ENCODE assay signal across 10 cellular contexts in genomic region chr17:82240506-82241182, GRCh38. TPM values are rescaled to one million over a fixed set of nuclear protein-coding genes. Genes with fewer than 3 reads are reported as not detected.
DNase-seq lines count a peak whose midpoint lies in the region; ATAC-seq and TF ChIP-seq lines count a peak whose summit lies in the region.
"Had no signal": no experiment of that assay in that cellular context is flagged by ENCODE, and none has a peak within 500 bp of the region (broad histone marks: within the 10 kb centered on the region; RNA-seq: fewer than 3 reads in every experiment).

No MANE protein-coding gene starts in this region.

- peak overlapping the region; percentile 16 to 84 (median 75) for H3K27ac ChIP-seq in heart right ventricle
- peak overlapping the region; percentile 63 for H3K27ac ChIP-seq in caudate nucleus (ENCODE audit: low read depth, low read length)

- no peak for TF ChIP-seq CTCF in heart right ventricle (IDR thresholded peaks at IDR 0.05)

- H3K27me3 Mint-ChIP-seq in natural killer cell treated with Interleukin-12 subunit alpha and Interleukin-12 subunit beta and Interleukin-15 and Interleukin-18, amount 100 ng/mL, for 72 hours: no peaks in the 10 kb centered on the region

- peak overlapping the region; percentile 63 to 75 for H3K27ac Mint-ChIP-seq in natural killer cell treated with Interleukin-12 subunit alpha and Interleukin-12 subunit beta and Interleukin-15 and Interleukin-18, amount 100 ng/mL, for 72 hours

- ATAC-seq in heart right ventricle: no peak
- ATAC-seq in Right ventricle myocardium superior (ENCODE audit: poor library complexity): no peak
- no peak for ATAC-seq in natural killer cell treated with Interleukin-12 subunit alpha and Interleukin-12 subunit beta and Interleukin-15 and Interleukin-18, amount 100 ng/mL, for 72 hours
- ATAC-seq in GM21515 (IDR thresholded peaks at IDR 0.05; ENCODE audit: unreplicated experiment): no peak

- no peaks in the 10 kb centered on the region for H3K27me3 ChIP-seq in heart right ventricle

- peaks cover 0 to 83% (median 21%) of the 10 kb centered on the region in 9 donors for H3K36me3 ChIP-seq in heart right ventricle

- H3K36me3 Mint-ChIP-seq in natural killer cell treated with Interleukin-12 subunit alpha and Interleukin-12 subunit beta and Interleukin-15 and Interleukin-18, amount 100 ng/mL, for 72 hours: peaks cover 17% of the 10 kb centered on the region

- peaks cover 56 to 92% (median 76%) of the 10 kb centered on the region in 9 donors for H3K4me1 ChIP-seq in heart right ventricle

- H3K9me3 Mint-ChIP-seq in natural killer cell treated with Interleukin-12 subunit alpha and Interleukin-12 subunit beta and Interleukin-15 and Interleukin-18, amount 100 ng/mL, for 72 hours: no peaks in the 10 kb centered on the region

- H3K4me3 Mint-ChIP-seq in natural killer cell treated with Interleukin-12 subunit alpha and Interleukin-12 subunit beta and Interleukin-15 and Interleukin-18, amount 100 ng/mL, for 72 hours: peak overlapping the region; percentile 36

- intact Hi-C loops in heart right ventricle (cut with DNase I) (loop anchor here in 4 of 10 donors (5.0 to 10.0 kb wide), 3 partner anchors 54 to 84 kb away; no protein-coding TSS in a partner anchor), Right ventricle myocardium superior (cut with DNase I) (no loop called here)

- H3K4me3 ChIP-seq in heart right ventricle: no peak overlapping the region

- peaks cover 22 to 52% of the 10 kb centered on the region in 2 donors for H3K4me1 Mint-ChIP-seq in natural killer cell treated with Interleukin-12 subunit alpha and Interleukin-12 subunit beta and Interleukin-15 and Interleukin-18, amount 100 ng/mL, for 72 hours (ENCODE audit: low read depth in 2 of 2)

- DNase-seq in heart right ventricle (no peak), Right ventricle myocardium superior (no peak), caudate nucleus (lab: John Stamatoyannopoulos, UW) (no peak), DMS53 (lab: John Stamatoyannopoulos, UW) (no peak), NCI-H510A (lab: John Stamatoyannopoulos, UW) (no peak), hippocampal formation (lab: John Stamatoyannopoulos, UW) (no peak)
- no peak for DNase-seq in natural killer cell treated with Interleukin-12 subunit alpha and Interleukin-12 subunit beta and Interleukin-15 and Interleukin-18, amount 100 ng/mL, for 72 hours (ENCODE audit: low spot score)
- DNase-seq: activated gamma-delta T cell; stimulated activated CD4-positive, alpha-beta T cell treated with anti-CD3 and anti-CD28 coated beads, Interleukin-1b, Interleukin-23, amount 100 ng/mL, for 48 hours had no signal

- no peaks in the 10 kb centered on the region for H3K9me3 ChIP-seq in heart right ventricle

- WGBS in heart right ventricle, 2 donors: 63 to 70% methylated on average over 20 of the region's 20 CpGs

RNA-seq across cellular contexts. Expression of gene SLC16A3, which starts 11.8 kb away (rescaled TPM):
- total RNA-seq in heart right ventricle (10 to 100 TPM in 5 of 10 donors, 1 to 10 TPM in 5; 4.8 to 65.3 (median 10.1) TPM), Right ventricle myocardium superior (10.0 TPM)
- 10 to 100 TPM in 1 of 2 donors, 1 to 10 TPM in 1; 8.4 to 33.6 TPM for polyA plus RNA-seq in heart right ventricle
- 100 to 1,000 TPM; 241 to 534 TPM for total RNA-seq in natural killer cell treated with Interleukin-12 subunit alpha and Interleukin-12 subunit beta and Interleukin-15 and Interleukin-18, amount 100 ng/mL, for 72 hours

RNA-seq across cellular contexts. Expression of gene CCDC57, which starts 28.0 kb away (rescaled TPM):
- 10 to 100 TPM in 8 of 10 donors, 1 to 10 TPM in 2; 7.0 to 16.2 (median 10.7) TPM for total RNA-seq in heart right ventricle
- 10 to 100 TPM in 1 of 2 donors, 1 to 10 TPM in 1; 9.4 to 34.5 TPM for polyA plus RNA-seq in heart right ventricle
- total RNA-seq in Right ventricle myocardium superior: 8.6 TPM
- total RNA-seq in natural killer cell treated with Interleukin-12 subunit alpha and Interleukin-12 subunit beta and Interleukin-15 and Interleukin-18, amount 100 ng/mL, for 72 hours: 10 to 100 TPM; 34.0 to 82.2 TPM

RNA-seq across cellular contexts. Expression of gene CSNK1D, which starts 32.9 kb away (rescaled TPM):
- total RNA-seq in heart right ventricle (10 to 100 TPM; 56.8 to 72.7 (median 67.8) TPM), Right ventricle myocardium superior (54.4 TPM)
- 10 to 100 TPM; 54.4 to 58.1 TPM for polyA plus RNA-seq in heart right ventricle
- total RNA-seq in natural killer cell treated with Interleukin-12 subunit alpha and Interleukin-12 subunit beta and Interleukin-15 and Interleukin-18, amount 100 ng/mL, for 72 hours: 100 to 1,000 TPM; 160 to 215 TPM
